8 cellular contexts compared by ENCODE assay signal in the genomic region with DNA sequence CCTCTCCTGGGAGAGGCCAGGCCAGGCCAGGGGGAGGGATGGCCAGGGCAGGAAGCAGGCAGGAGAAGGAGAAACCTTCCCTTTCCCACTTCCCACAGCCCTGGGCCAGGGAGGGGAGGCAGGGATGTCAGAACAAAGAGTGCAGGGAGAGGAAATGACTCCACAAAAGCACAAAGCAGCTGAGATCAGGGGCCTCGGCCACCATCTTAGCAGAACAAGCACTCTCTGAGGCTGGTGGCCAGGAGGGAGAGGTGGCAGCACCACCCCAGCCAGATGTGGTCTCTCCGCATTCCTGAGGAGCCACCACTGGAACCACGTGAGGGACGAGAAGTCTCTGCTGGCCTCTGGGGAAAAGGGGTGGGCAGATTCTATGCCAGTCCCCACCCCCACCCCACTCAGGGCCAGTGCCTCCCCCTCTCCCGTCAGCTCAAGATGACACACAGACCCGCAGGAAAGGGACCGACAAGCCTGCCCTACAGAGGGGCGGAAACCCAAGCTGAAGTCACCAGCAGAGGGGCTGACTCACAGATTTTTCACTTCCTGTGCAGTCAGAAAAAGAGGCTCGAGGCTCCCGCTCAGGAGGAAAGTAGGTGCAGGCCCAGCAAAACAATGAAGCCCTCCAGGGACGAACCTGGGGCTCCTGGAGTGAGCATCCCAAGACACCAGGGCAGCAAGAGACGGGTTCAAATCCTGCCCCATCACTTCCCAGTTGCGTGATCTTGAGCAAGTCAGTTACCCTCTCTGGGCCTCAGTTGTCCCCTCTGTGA. TPM values are rescaled to one million over a fixed set of nuclear protein-coding genes. Genes with fewer than 3 reads are reported as not detected.
A peak's percentile ranks its signal among the peaks of the same experiment; 100 is the strongest.
DNase-seq lines count a peak whose midpoint lies in the region; ATAC-seq, FAIRE-seq and TF ChIP-seq lines count a peak whose summit lies in the region.

No MANE protein-coding gene starts in this region.

- H3K36me3 ChIP-seq in heart left ventricle, result no peaks in the 10 kb centered on the region

- H3K27ac ChIP-seq in heart left ventricle, result peak overlapping the region; percentile 75 to 97 (median 88)

- H3K27me3 ChIP-seq in heart left ventricle, result no peaks in the 10 kb centered on the region

- H3K4me3 ChIP-seq in heart left ventricle, result peak overlapping the region in 5 of 12 donors; percentile 18 to 46 (median 24)

- TF ChIP-seq POLR2A in heart left ventricle (IDR thresholded peaks at IDR 0.05), result peak in 1 of 2 donors; percentile 33

- intact Hi-C loops in heart left ventricle (cut with DNase I), result no loop called here

- DNase-seq in GM18507 (ENCODE audit: extremely low spot score, insufficient read length, low read depth) (peak; percentile 83), SIG-M5 (lab: John Stamatoyannopoulos, UW) (peak; percentile 57), activated gamma-delta T cell treated with Interleukin-2 at 50 U/mL for 16 hours (peak; percentile 86), heart left ventricle (peak; percentile 78 to 88 (median 85)), NCI-H345 treated with DMSO at 0.1 percent for 48 hours (lab: John Stamatoyannopoulos, UW; ENCODE audit: unreplicated experiment) (no peak), COR-L47 (lab: John Stamatoyannopoulos, UW) (no peak)
- peak; percentile 92 for DNase-seq in stimulated activated CD4-positive, alpha-beta T cell treated with anti-CD3 and anti-CD28 coated beads, Interleukin-15, amount 100 ng/mL, for 24 hours

- peak in 2 of 12 donors; percentile 4 to 8 for TF ChIP-seq CTCF in heart left ventricle (IDR thresholded peaks at IDR 0.05)

- peak; percentile 98 for FAIRE-seq in GM18507 (lab: Jason Lieb, UNC)

- no peaks in the 10 kb centered on the region for H3K9me3 ChIP-seq in heart left ventricle

- ATAC-seq in HG03045 (IDR thresholded peaks at IDR 0.05; ENCODE audit: unreplicated experiment) (peak; percentile 59), heart left ventricle (peak; percentile 33 to 77 (median 74))

- peaks cover 23 to 74% (median 66%) of the 10 kb centered on the region in 12 donors for H3K4me1 ChIP-seq in heart left ventricle

- WGBS in heart left ventricle, 4 donors, result 36 to 51% (median 43%) methylated on average over 9 to 13 of the region's 13 CpGs

RNA-seq across cellular contexts. Expression of a gene that starts 24.1 kb away (rescaled TPM):
- total RNA-seq in heart left ventricle, result 10 to 100 TPM; 20.8 to 57.6 (median 30.6) TPM
- 10 to 100 TPM; 22.0 to 33.3 TPM for polyA plus RNA-seq in heart left ventricle

RNA-seq across cellular contexts. Expression of a gene that starts 30.0 kb away (rescaled TPM):
- total RNA-seq in heart left ventricle, result 1 to 10 TPM; 3.1 to 9.0 (median 5.3) TPM
- 1 to 10 TPM; 2.5 to 3.9 TPM for polyA plus RNA-seq in heart left ventricle

Comparison
In these comparisons a context has a peak if more than half of its experiments do, and no peak if none do; other contexts are left out.
1. DNase-seq: peak in GM18507 (single experiment), SIG-M5 (single experiment), activated gamma-delta T cell treated with Interleukin-2 at 50 U/mL for 16 hours (single experiment), heart left ventricle (5 of 5) and stimulated activated CD4-positive, alpha-beta T cell treated with anti-CD3 and anti-CD28 coated beads, Interleukin-15, amount 100 ng/mL, for 24 hours (single experiment); none in NCI-H345 treated with DMSO at 0.1 percent for 48 hours (single experiment) and COR-L47 (single experiment).